Comparison of ENCODE assay signal across 10 cellular contexts in genomic region chr3:62189376-62189698, GRCh38.
"Had no signal": no experiment of that assay in that cellular context is flagged by ENCODE, and none has a peak within 500 bp of the region (broad histone marks: within the 10 kb centered on the region; RNA-seq: fewer than 3 reads in every experiment).

No MANE protein-coding gene starts in this region.

- H3K36me3 Mint-ChIP-seq: activated naive CD8-positive, alpha-beta T cell; naive thymus-derived CD8-positive, alpha-beta T cell had no signal

- H3K9me3 Mint-ChIP-seq: activated T-helper 17 cell treated with anti-CD3 and anti-CD28 coated beads, Interleukin-2, amount 50 U/mL, for 72 hours; naive thymus-derived CD8-positive, alpha-beta T cell had no signal

- H3K27ac Mint-ChIP-seq: activated naive CD8-positive, alpha-beta T cell; activated T-helper 17 cell treated with anti-CD3 and anti-CD28 coated beads, Interleukin-2, amount 50 U/mL, for 72 hours had no signal

- H3K27me3 ChIP-seq: left lung, pancreas, right atrium auricular region, thyroid gland had no signal

- H3K36me3 ChIP-seq: pancreas had no signal

- H3K9me3 ChIP-seq: left lung, pancreas, psoas muscle, right atrium auricular region, thyroid gland had no signal

- H3K4me3 ChIP-seq: left lung, lung, pancreas, right atrium auricular region, thyroid gland had no signal

- H3K27me3 Mint-ChIP-seq: activated T-helper 17 cell treated with anti-CD3 and anti-CD28 coated beads, Interleukin-2, amount 50 U/mL, for 72 hours had no signal

- H3K4me3 Mint-ChIP-seq: activated naive CD8-positive, alpha-beta T cell had no signal

- H3K4me1 ChIP-seq: pancreas had no signal

- ATAC-seq: stimulated activated naive CD8-positive, alpha-beta T cell treated with anti-CD3 and anti-CD28 coated beads, Interleukin-15, Interleukin-2, amounts not matched to agents 100 U/mL and 50 U/mL, for 24 hours had no signal

- H3K27ac ChIP-seq: left lung, pancreas, psoas muscle, thyroid gland had no signal
